ENCODE assay signal across 14 cellular contexts in the genomic region with DNA sequence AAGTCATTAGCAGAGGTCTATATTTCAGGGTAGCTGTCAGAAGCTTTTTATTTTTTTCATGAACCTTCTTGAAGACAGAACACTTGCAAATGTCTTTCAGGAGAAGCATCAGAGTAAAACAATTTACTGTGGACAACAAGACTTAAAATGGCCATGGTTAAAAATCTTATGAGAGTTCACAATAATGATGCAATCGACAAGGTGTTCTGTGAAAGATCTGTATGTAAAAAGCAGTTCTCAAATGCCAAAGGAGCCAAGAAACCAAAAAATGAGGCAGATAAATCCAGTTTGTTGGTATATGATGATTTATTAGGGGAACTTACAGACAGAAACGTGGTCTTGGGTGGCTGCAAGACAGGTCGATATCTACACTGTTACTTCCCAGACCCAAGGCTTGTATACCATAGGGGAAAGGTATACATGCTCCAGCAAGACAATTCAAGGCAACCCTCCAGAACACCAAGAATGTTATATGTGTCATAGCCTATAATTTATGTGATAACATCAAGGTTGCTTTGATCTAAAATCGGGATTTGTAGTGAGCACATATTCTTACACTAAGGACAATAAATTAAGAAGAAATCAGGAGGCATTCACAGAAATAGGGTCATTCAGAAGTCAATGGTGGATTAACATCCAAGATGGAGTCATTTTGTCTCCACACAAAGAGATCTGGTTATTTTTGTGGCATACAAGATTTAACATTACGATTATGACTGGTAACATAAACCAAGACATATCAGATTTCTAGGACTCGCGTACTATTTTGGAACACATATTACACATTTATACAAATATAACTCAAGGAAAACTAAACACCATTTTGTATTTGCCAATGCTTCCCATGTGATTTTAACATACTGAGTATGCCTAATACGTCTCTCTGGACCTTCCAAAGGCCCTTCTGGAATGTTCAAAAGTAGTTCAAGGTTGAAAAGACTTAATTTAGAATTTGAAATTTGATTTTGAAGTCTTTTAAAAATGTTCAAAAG.
DNase-seq lines count a peak whose midpoint lies in the region; ATAC-seq, FAIRE-seq and TF ChIP-seq lines count a peak whose summit lies in the region.
"Had no signal": no experiment of that assay in that cellular context is flagged by ENCODE, and none has a peak within 500 bp of the region (broad histone marks: within the 10 kb centered on the region; RNA-seq: fewer than 3 reads in every experiment).

No MANE protein-coding gene starts in this region.

- H3K9me1 ChIP-seq in K562 (ENCODE audit: control insufficient read depth, insufficient read depth, low read length): no peaks in the 10 kb centered on the region

- TF ChIP-seq EP300 in K562 (IDR thresholded peaks at IDR 0.05; ENCODE audit: low read length): no peak

- in situ Hi-C loops in K562 (cut with MboI): no loop called here

- H3K27ac Mint-ChIP-seq in GM23338 (no peak overlapping the region), mesothelial cell of epicardium (peak overlapping the region; percentile 91)

- no TSS peak for BruUV-seq in K562 (replicated peaks; lab: Mats Ljungman, UMichigan)

- H3K4me1 ChIP-seq in GM23338 (ENCODE audit: insufficient read depth) (peaks cover 19% of the 10 kb centered on the region), K562 (replicated peaks in 1 of 2; ENCODE audit: control insufficient read depth in 2 of 2, insufficient read depth in 2 of 2, low read length in 2 of 2) (no peaks in the 10 kb centered on the region)

- TF ChIP-seq RAD21 in K562 (CRISPR knock-in tag; conservative IDR thresholded peaks at IDR 0.05 in 1 of 2, IDR thresholded peaks at IDR 0.05 in 1 of 2): no peak

- 3% methylated on average over 8 of the region's 8 CpGs for WGBS in K562 (ENCODE audit: insufficient coverage, low coverage, missing lambda C conversion rate)

- FAIRE-seq in K562 (lab: Jason Lieb, UNC): no peak
- FAIRE-seq: GM12892 had no signal

- POLR2A ChIA-PET in K562 (lab: Yijun Ruan, JAX): no interaction called here

- no peak for ATAC-seq in GM23338
- ATAC-seq in K562: no peak
- ATAC-seq: Right ventricle myocardium inferior had no signal

- TF ChIP-seq CTCF in GM23338 (conservative IDR thresholded peaks at IDR 0.05; ENCODE audit: low read depth in 2 of 2) (no peak), K562 (IDR thresholded peaks at IDR 0.05 in 2 of 3, conservative IDR thresholded peaks at IDR 0.05 in 1 of 3; ENCODE audit: insufficient read depth in 2 of 3, low read depth in 1 of 3, low read length in 3 of 3) (no peak), mesothelial cell of epicardium (IDR thresholded peaks at IDR 0.05; ENCODE audit: unreplicated experiment) (no peak)

- no peak overlapping the region for H2AFZ ChIP-seq in GM23338
- H2AFZ ChIP-seq in K562 (ENCODE audit: low read depth, low read length): no peak overlapping the region

- no peak overlapping the region for H3K9ac ChIP-seq in K562 (ENCODE audit: insufficient read depth in 1 of 2, low read depth in 2 of 2, low read length in 2 of 2)

- H3K9me3 ChIP-seq in K562 (replicated peaks; ENCODE audit: control insufficient read depth, insufficient read depth, low read depth, low read length): no peaks in the 10 kb centered on the region

- CTCF ChIA-PET in K562 (lab: Yijun Ruan, JAX; ENCODE audit: low intra/inter-chr PET ratio): no interaction called here

- H3K4me1 Mint-ChIP-seq in GM23338 (peaks cover 26% of the 10 kb centered on the region), mesothelial cell of epicardium (peaks cover 74% of the 10 kb centered on the region)

- no peak overlapping the region for H3K4me2 ChIP-seq in GM23338
- H3K4me2 ChIP-seq in K562 (ENCODE audit: insufficient read depth, low read length): no peak overlapping the region

- H3K36me3 ChIP-seq in GM23338 (ENCODE audit: insufficient read depth) (no peaks in the 10 kb centered on the region), K562 (ENCODE audit: control insufficient read depth, insufficient read depth, low read length) (no peaks in the 10 kb centered on the region)

- H3K4me3 ChIP-seq in GM23338: no peak overlapping the region
- H3K4me3 ChIP-seq in K562: no peak overlapping the region

- H3K27ac ChIP-seq in GM23338 (ENCODE audit: low read depth) (0 out of 2 replicates have a peak overlapping the region, but pooled peaks have one; percentile 30), K562 (ENCODE audit: extremely low read depth, low read depth, low read length) (no peak overlapping the region)

- H3K27me3 ChIP-seq in GM23338 (ENCODE audit: insufficient read depth) (no peaks in the 10 kb centered on the region), K562 (ENCODE audit: control insufficient read depth in 2 of 2, insufficient read depth in 2 of 2, low read length in 2 of 2) (no peaks in the 10 kb centered on the region; a peak in 1 of 5 replicates)

- H4K20me1 ChIP-seq in GM23338 (replicated peaks; ENCODE audit: insufficient read depth) (no peaks in the 10 kb centered on the region), K562 (replicated peaks; ENCODE audit: control insufficient read depth, insufficient read depth, low read length) (no peaks in the 10 kb centered on the region)

- DNase-seq in GM23338 (ENCODE audit: low spot score) (no peak), LoVo (ENCODE audit: low spot score) (peak; percentile 63), K562 (ENCODE audit: extremely low read depth in 1 of 4, low spot score in 3 of 4) (no peak), mesothelial cell of epicardium (ENCODE audit: low spot score in 2 of 2, unreplicated experiment in 2 of 2) (no peak), NCI-H187 treated with DMSO at 0.1 percent for 48 hours (lab: John Stamatoyannopoulos, UW) (no peak), NOMO-1 treated with DMSO at 0.1 percent for 48 hours (lab: John Stamatoyannopoulos, UW; ENCODE audit: unreplicated experiment) (no peak), iPS-NIHi7 (ENCODE audit: extremely low spot score) (no peak), ureter (ENCODE audit: low spot score) (no peak)
- DNase-seq: C1 segment of cervical spinal cord, GF-D8, NCI-H187, NCI-H446 treated with DMSO at 0.1 percent for 48 hours had no signal

- no peaks in the 10 kb centered on the region for H3K9me2 ChIP-seq in GM23338 (ENCODE audit: insufficient read depth)

- H3K27me3 Mint-ChIP-seq in GM23338 (ENCODE audit: insufficient read depth, low read depth, poor library complexity): peaks cover 7% of the 10 kb centered on the region
- H3K27me3 Mint-ChIP-seq in mesothelial cell of epicardium (ENCODE audit: low read depth): no peaks in the 10 kb centered on the region

- H3K36me3 Mint-ChIP-seq in GM23338 (ENCODE audit: low read depth) (peaks cover 3% of the 10 kb centered on the region; the same call in 2 of the 3 replicates), mesothelial cell of epicardium (peaks cover 3% of the 10 kb centered on the region)

- intact Hi-C loops in K562 (cut with micrococcal nuclease): no loop called here

- no peaks in the 10 kb centered on the region for H3F3A ChIP-seq in GM23338 (replicated peaks; ENCODE audit: low read depth)

- TF ChIP-seq POLR2A in K562 (conservative IDR thresholded peaks at IDR 0.05): no peak

- no peak overlapping the region for H3K4me3 Mint-ChIP-seq in GM23338
- no peak overlapping the region for H3K4me3 Mint-ChIP-seq in mesothelial cell of epicardium

- H3K79me2 ChIP-seq in GM23338 (replicated peaks; ENCODE audit: insufficient read depth): no peaks in the 10 kb centered on the region
- no peaks in the 10 kb centered on the region for H3K79me2 ChIP-seq in K562 (ENCODE audit: control insufficient read depth, insufficient read depth, low read length)

- H3K9me3 Mint-ChIP-seq in GM23338 (no peaks in the 10 kb centered on the region; the same call in 2 of the 3 replicates), mesothelial cell of epicardium (peaks cover 4% of the 10 kb centered on the region)

TF ChIP-seq in GM23338, 12 proteins besides CTCF, POLR2A, EP300 and RAD21:
- TF ChIP-seq POLR2AphosphoS5 (IDR thresholded peaks at IDR 0.05; ENCODE audit: low read depth): no peak
- no peak for TF ChIP-seq NANOG (IDR thresholded peaks at IDR 0.05; ENCODE audit: borderline replicate concordance)
- TF ChIP-seq EZH2phosphoT487 (IDR thresholded peaks at IDR 0.05; ENCODE audit: unreplicated experiment): no peak
- TF ChIP-seq ZNF331 (CRISPR knock-in tag; IDR thresholded peaks at IDR 0.05; ENCODE audit: low read depth): no peak
- TF ChIP-seq EZH2 (IDR thresholded peaks at IDR 0.05; ENCODE audit: low read depth, unreplicated experiment): no peak
- no peak for TF ChIP-seq STAT1 (IDR thresholded peaks at IDR 0.05; ENCODE audit: unreplicated experiment)
- TF ChIP-seq JUNB (IDR thresholded peaks at IDR 0.05; ENCODE audit: unreplicated experiment): no peak

TF ChIP-seq in K562, 482 proteins besides CTCF, POLR2A, EP300 and RAD21 (continues in another document):
- no peak for TF ChIP-seq BDP1 (IDR thresholded peaks at IDR 0.05; ENCODE audit: insufficient read depth, insufficient read length)
- TF ChIP-seq, protein P1, sequence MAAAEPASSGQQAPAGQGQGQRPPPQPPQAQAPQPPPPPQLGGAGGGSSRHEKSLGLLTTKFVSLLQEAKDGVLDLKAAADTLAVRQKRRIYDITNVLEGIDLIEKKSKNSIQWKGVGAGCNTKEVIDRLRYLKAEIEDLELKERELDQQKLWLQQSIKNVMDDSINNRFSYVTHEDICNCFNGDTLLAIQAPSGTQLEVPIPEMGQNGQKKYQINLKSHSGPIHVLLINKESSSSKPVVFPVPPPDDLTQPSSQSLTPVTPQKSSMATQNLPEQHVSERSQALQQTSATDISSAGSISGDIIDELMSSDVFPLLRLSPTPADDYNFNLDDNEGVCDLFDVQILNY (CRISPR knock-in tag; IDR thresholded peaks at IDR 0.05): no peak
- TF ChIP-seq CEBPG (CRISPR knock-in tag; IDR thresholded peaks at IDR 0.05): no peak
- peak; percentile 76 to 84 for TF ChIP-seq CEBPG (tag; conservative IDR thresholded peaks at IDR 0.05 in 1 of 2, IDR thresholded peaks at IDR 0.05 in 1 of 2)
- TF ChIP-seq OTX1 (CRISPR knock-in tag; IDR thresholded peaks at IDR 0.05): no peak
- TF ChIP-seq RBM34 (IDR thresholded peaks at IDR 0.05; ENCODE audit: borderline replicate concordance, insufficient read depth, low read length): no peak
